ENCODE assay signal across 1 cellular context in genomic region chr2:9680082-9680481, GRCh38.
TF ChIP-seq lines count a peak whose summit lies in the region.

No MANE protein-coding gene starts in this region.

TF ChIP-seq in K562, 482 proteins besides CTCF, POLR2A, EP300 and RAD21 (continued from another document and continues in another):
- no peak for TF ChIP-seq HSF4 (CRISPR knock-in tag; IDR thresholded peaks at IDR 0.05; ENCODE audit: borderline replicate concordance)
- TF ChIP-seq ZNF785 (CRISPR knock-in tag; IDR thresholded peaks at IDR 0.05), result no peak
- no peak for TF ChIP-seq THRB (CRISPR knock-in tag; conservative IDR thresholded peaks at IDR 0.05)
- no peak for TF ChIP-seq ZNF695 (CRISPR knock-in tag; IDR thresholded peaks at IDR 0.05)
- no peak for TF ChIP-seq CTCFL (IDR thresholded peaks at IDR 0.05; ENCODE audit: borderline replicate concordance, insufficient read depth, low read depth, low read length, poor library complexity, severe bottlenecking)
- TF ChIP-seq RBBP5 (IDR thresholded peaks at IDR 0.05; ENCODE audit: borderline replicate concordance, insufficient read depth, low read length, poor library complexity, severe bottlenecking), result no peak
- no peak for TF ChIP-seq CEBPB (tag; IDR thresholded peaks at IDR 0.05)
- TF ChIP-seq, protein P1, sequence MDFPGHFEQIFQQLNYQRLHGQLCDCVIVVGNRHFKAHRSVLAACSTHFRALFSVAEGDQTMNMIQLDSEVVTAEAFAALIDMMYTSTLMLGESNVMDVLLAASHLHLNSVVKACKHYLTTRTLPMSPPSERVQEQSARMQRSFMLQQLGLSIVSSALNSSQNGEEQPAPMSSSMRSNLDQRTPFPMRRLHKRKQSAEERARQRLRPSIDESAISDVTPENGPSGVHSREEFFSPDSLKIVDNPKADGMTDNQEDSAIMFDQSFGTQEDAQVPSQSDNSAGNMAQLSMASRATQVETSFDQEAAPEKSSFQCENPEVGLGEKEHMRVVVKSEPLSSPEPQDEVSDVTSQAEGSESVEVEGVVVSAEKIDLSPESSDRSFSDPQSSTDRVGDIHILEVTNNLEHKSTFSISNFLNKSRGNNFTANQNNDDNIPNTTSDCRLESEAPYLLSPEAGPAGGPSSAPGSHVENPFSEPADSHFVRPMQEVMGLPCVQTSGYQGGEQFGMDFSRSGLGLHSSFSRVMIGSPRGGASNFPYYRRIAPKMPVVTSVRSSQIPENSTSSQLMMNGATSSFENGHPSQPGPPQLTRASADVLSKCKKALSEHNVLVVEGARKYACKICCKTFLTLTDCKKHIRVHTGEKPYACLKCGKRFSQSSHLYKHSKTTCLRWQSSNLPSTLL (IDR thresholded peaks at IDR 0.05), result no peak
- no peak for TF ChIP-seq CBX5 (IDR thresholded peaks at IDR 0.05; ENCODE audit: borderline replicate concordance, low read depth)
- TF ChIP-seq ZNF174 (CRISPR knock-in tag; IDR thresholded peaks at IDR 0.05), result no peak
- TF ChIP-seq, protein P2, sequence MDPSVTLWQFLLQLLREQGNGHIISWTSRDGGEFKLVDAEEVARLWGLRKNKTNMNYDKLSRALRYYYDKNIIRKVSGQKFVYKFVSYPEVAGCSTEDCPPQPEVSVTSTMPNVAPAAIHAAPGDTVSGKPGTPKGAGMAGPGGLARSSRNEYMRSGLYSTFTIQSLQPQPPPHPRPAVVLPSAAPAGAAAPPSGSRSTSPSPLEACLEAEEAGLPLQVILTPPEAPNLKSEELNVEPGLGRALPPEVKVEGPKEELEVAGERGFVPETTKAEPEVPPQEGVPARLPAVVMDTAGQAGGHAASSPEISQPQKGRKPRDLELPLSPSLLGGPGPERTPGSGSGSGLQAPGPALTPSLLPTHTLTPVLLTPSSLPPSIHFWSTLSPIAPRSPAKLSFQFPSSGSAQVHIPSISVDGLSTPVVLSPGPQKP (CRISPR knock-in tag; IDR thresholded peaks at IDR 0.05), result no peak
- TF ChIP-seq ZNF217 (CRISPR knock-in tag; IDR thresholded peaks at IDR 0.05), result no peak
- TF ChIP-seq, protein P3, sequence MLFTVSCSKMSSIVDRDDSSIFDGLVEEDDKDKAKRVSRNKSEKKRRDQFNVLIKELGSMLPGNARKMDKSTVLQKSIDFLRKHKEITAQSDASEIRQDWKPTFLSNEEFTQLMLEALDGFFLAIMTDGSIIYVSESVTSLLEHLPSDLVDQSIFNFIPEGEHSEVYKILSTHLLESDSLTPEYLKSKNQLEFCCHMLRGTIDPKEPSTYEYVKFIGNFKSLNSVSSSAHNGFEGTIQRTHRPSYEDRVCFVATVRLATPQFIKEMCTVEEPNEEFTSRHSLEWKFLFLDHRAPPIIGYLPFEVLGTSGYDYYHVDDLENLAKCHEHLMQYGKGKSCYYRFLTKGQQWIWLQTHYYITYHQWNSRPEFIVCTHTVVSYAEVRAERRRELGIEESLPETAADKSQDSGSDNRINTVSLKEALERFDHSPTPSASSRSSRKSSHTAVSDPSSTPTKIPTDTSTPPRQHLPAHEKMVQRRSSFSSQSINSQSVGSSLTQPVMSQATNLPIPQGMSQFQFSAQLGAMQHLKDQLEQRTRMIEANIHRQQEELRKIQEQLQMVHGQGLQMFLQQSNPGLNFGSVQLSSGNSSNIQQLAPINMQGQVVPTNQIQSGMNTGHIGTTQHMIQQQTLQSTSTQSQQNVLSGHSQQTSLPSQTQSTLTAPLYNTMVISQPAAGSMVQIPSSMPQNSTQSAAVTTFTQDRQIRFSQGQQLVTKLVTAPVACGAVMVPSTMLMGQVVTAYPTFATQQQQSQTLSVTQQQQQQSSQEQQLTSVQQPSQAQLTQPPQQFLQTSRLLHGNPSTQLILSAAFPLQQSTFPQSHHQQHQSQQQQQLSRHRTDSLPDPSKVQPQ (CRISPR knock-in tag; IDR thresholded peaks at IDR 0.05; ENCODE audit: borderline replicate concordance), result no peak
- TF ChIP-seq RBM34 (IDR thresholded peaks at IDR 0.05; ENCODE audit: borderline replicate concordance, insufficient read depth, low read length), result no peak
- TF ChIP-seq RB1 (IDR thresholded peaks at IDR 0.05; ENCODE audit: low read depth), result no peak
- TF ChIP-seq ZNF3 (CRISPR knock-in tag; IDR thresholded peaks at IDR 0.05), result no peak
- no peak for TF ChIP-seq NCOA2 (IDR thresholded peaks at IDR 0.05; ENCODE audit: partially characterized antibody in 2 of 2)
- TF ChIP-seq, protein P4, sequence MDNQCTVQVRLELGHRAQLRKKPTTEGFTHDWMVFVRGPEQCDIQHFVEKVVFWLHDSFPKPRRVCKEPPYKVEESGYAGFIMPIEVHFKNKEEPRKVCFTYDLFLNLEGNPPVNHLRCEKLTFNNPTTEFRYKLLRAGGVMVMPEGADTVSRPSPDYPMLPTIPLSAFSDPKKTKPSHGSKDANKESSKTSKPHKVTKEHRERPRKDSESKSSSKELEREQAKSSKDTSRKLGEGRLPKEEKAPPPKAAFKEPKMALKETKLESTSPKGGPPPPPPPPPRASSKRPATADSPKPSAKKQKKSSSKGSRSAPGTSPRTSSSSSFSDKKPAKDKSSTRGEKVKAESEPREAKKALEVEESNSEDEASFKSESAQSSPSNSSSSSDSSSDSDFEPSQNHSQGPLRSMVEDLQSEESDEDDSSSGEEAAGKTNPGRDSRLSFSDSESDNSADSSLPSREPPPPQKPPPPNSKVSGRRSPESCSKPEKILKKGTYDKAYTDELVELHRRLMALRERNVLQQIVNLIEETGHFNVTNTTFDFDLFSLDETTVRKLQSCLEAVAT (IDR thresholded peaks at IDR 0.05), result no peak
- no peak for TF ChIP-seq HOXB6 (CRISPR knock-in tag; IDR thresholded peaks at IDR 0.05; ENCODE audit: borderline replicate concordance)
- TF ChIP-seq HDAC2 (IDR thresholded peaks at IDR 0.05), result no peak
- TF ChIP-seq NEUROD1 (IDR thresholded peaks at IDR 0.05; ENCODE audit: borderline replicate concordance, low read depth, low read length, partially characterized antibody), result no peak
- TF ChIP-seq, protein P5, sequence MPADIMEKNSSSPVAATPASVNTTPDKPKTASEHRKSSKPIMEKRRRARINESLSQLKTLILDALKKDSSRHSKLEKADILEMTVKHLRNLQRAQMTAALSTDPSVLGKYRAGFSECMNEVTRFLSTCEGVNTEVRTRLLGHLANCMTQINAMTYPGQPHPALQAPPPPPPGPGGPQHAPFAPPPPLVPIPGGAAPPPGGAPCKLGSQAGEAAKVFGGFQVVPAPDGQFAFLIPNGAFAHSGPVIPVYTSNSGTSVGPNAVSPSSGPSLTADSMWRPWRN (IDR thresholded peaks at IDR 0.05; ENCODE audit: low read depth), result no peak
- no peak for TF ChIP-seq SNAPC5 (CRISPR knock-in tag; IDR thresholded peaks at IDR 0.05)
- TF ChIP-seq ZNF644 (tag; IDR thresholded peaks at IDR 0.05; ENCODE audit: low read depth), result no peak
- no peak for TF ChIP-seq CCAR2 (IDR thresholded peaks at IDR 0.05; ENCODE audit: low read depth, low read length)
- TF ChIP-seq, protein P6, sequence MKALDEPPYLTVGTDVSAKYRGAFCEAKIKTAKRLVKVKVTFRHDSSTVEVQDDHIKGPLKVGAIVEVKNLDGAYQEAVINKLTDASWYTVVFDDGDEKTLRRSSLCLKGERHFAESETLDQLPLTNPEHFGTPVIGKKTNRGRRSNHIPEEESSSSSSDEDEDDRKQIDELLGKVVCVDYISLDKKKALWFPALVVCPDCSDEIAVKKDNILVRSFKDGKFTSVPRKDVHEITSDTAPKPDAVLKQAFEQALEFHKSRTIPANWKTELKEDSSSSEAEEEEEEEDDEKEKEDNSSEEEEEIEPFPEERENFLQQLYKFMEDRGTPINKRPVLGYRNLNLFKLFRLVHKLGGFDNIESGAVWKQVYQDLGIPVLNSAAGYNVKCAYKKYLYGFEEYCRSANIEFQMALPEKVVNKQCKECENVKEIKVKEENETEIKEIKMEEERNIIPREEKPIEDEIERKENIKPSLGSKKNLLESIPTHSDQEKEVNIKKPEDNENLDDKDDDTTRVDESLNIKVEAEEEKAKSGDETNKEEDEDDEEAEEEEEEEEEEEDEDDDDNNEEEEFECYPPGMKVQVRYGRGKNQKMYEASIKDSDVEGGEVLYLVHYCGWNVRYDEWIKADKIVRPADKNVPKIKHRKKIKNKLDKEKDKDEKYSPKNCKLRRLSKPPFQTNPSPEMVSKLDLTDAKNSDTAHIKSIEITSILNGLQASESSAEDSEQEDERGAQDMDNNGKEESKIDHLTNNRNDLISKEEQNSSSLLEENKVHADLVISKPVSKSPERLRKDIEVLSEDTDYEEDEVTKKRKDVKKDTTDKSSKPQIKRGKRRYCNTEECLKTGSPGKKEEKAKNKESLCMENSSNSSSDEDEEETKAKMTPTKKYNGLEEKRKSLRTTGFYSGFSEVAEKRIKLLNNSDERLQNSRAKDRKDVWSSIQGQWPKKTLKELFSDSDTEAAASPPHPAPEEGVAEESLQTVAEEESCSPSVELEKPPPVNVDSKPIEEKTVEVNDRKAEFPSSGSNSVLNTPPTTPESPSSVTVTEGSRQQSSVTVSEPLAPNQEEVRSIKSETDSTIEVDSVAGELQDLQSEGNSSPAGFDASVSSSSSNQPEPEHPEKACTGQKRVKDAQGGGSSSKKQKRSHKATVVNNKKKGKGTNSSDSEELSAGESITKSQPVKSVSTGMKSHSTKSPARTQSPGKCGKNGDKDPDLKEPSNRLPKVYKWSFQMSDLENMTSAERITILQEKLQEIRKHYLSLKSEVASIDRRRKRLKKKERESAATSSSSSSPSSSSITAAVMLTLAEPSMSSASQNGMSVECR (CRISPR knock-in tag; IDR thresholded peaks at IDR 0.05), result no peak
- 0 out of 2 replicates have a peak, but pooled peaks have one; percentile 52 for TF ChIP-seq ZNF583 (CRISPR knock-in tag; IDR thresholded peaks at IDR 0.05)
- no peak for TF ChIP-seq IRF2 (CRISPR knock-in tag; IDR thresholded peaks at IDR 0.05)
- no peak for TF ChIP-seq SAFB (IDR thresholded peaks at IDR 0.05; ENCODE audit: borderline replicate concordance, low read depth, low read length)
- no peak for TF ChIP-seq ZNF764 (CRISPR knock-in tag; IDR thresholded peaks at IDR 0.05; ENCODE audit: low read depth)
- no peak for TF ChIP-seq POLR3A (IDR thresholded peaks at IDR 0.05; ENCODE audit: borderline replicate concordance, extremely low read depth, insufficient read depth, insufficient read length)
- no peak for TF ChIP-seq SMARCA5 (IDR thresholded peaks at IDR 0.05)
- TF ChIP-seq PHB2 (IDR thresholded peaks at IDR 0.05; ENCODE audit: low read depth), result no peak
- no peak for TF ChIP-seq ZNF232 (CRISPR knock-in tag; IDR thresholded peaks at IDR 0.05)
- TF ChIP-seq SIN3B (IDR thresholded peaks at IDR 0.05; ENCODE audit: low read depth), result no peak
- TF ChIP-seq DEAF1 (CRISPR knock-in tag; IDR thresholded peaks at IDR 0.05), result no peak
- TF ChIP-seq IRF1 (CRISPR knock-in tag; IDR thresholded peaks at IDR 0.05; ENCODE audit: borderline replicate concordance), result no peak
- TF ChIP-seq NUFIP1 (IDR thresholded peaks at IDR 0.05; ENCODE audit: partially characterized antibody), result no peak
- no peak for TF ChIP-seq PCBP2 (IDR thresholded peaks at IDR 0.05; ENCODE audit: low read depth, low read length, poor library complexity, severe bottlenecking)
